ENCODE assay signal across 28 cellular contexts in the genomic region with DNA sequence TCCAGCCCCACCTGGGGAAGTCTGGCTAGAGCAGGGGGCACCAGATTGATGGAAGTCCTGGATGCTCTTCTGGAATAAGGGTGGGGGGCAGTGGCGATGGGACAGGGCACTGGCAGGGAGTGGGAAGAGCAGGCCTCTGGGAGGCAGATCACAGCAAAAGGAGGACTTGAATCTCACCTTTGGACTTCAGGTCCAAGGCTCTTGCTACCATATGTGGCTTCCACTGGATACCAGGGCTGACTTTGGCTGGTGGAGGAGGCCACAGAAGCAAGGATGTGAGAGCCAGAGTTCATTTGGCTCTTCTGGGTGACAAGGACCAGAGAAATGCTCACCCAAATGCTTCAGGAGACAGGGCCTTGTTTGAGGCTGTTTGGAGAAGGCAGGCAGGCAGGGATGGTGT. TPM values are rescaled to one million over a fixed set of nuclear protein-coding genes. Genes with fewer than 3 reads are reported as not detected.
"Had no signal": no experiment of that assay in that cellular context is flagged by ENCODE, and none has a peak within 500 bp of the region (broad histone marks: within the 10 kb centered on the region; RNA-seq: fewer than 3 reads in every experiment).

No MANE protein-coding gene starts in this region.

- H3K4me3 Mint-ChIP-seq: effector memory CD8-positive, alpha-beta T cell; immature natural killer cell; natural killer cell; stimulated activated effector memory CD8-positive, alpha-beta T cell treated with anti-CD3 and anti-CD28 coated beads, Interleukin-12 subunit alpha, Interleukin-12 subunit beta, amount 100 ng/mL, for 72 hours had no signal

- ATAC-seq: effector memory CD8-positive, alpha-beta T cell; heart right ventricle; left ventricle myocardium superior; lower lobe of right lung; natural killer cell; sciatic nerve; stimulated activated effector memory CD8-positive, alpha-beta T cell treated with anti-CD3 and anti-CD28 coated beads, Interleukin-12 subunit alpha, Interleukin-12 subunit beta, amount 100 ng/mL, for 72 hours had no signal

- H3K27ac ChIP-seq: heart right ventricle, lower lobe of right lung, neutrophil, parathyroid adenoma, stomach, thyroid gland, vagina had no signal

- H3K27me3 ChIP-seq: esophagus squamous epithelium, heart right ventricle, neutrophil, stomach, thyroid gland, vagina had no signal

- H3K36me3 ChIP-seq: esophagus squamous epithelium, heart right ventricle, lower lobe of right lung, neutrophil, stomach, thyroid gland, vagina had no signal

- H3K27ac Mint-ChIP-seq: effector memory CD8-positive, alpha-beta T cell; immature natural killer cell; natural killer cell; stimulated activated effector memory CD8-positive, alpha-beta T cell treated with anti-CD3 and anti-CD28 coated beads, Interleukin-12 subunit alpha, Interleukin-12 subunit beta, amount 100 ng/mL, for 72 hours had no signal

- H3K4me3 ChIP-seq: esophagus squamous epithelium, heart right ventricle, lower lobe of right lung, stomach, thyroid gland, vagina had no signal

- H2AFZ ChIP-seq: parathyroid adenoma had no signal

- H3K9me3 ChIP-seq: esophagus squamous epithelium, heart right ventricle, lower lobe of right lung, neutrophil, stomach, thyroid gland, vagina had no signal

- FAIRE-seq: endometrium had no signal

- DNase-seq: cortex of kidney; effector memory CD8-positive, alpha-beta T cell; erythroblast; esophagus squamous epithelium; foreskin melanocyte; glutamatergic neuron; heart right ventricle; hippocampal formation; immature natural killer cell; islet precursor cell; kidney glomerular epithelial cell; left ventricle myocardium superior; lower lobe of right lung; natural killer cell; stimulated activated CD4-positive, alpha-beta T cell treated with anti-CD3 and anti-CD28 coated beads, Interleukin-2, amount 100 ng/mL, for 24 hours; stimulated activated CD4-positive, alpha-beta T cell treated with anti-CD3 and anti-CD28 coated beads, Interleukin-4, amount 100 ng/mL, for 24 hours; stimulated activated naive CD4-positive, alpha-beta T cell treated with Interleukin-2 at 50 U/mL for 16 hours; stomach; thyroid gland; trophoblast cell had no signal

- H3K9ac ChIP-seq: parathyroid adenoma had no signal

- H3K9me3 Mint-ChIP-seq: effector memory CD8-positive, alpha-beta T cell; immature natural killer cell; natural killer cell; stimulated activated effector memory CD8-positive, alpha-beta T cell treated with anti-CD3 and anti-CD28 coated beads, Interleukin-12 subunit alpha, Interleukin-12 subunit beta, amount 100 ng/mL, for 72 hours had no signal

- H3K27me3 Mint-ChIP-seq: progenitor cell of endocrine pancreas had no signal

- H3K79me2 ChIP-seq: parathyroid adenoma had no signal

- H3K4me1 ChIP-seq: heart right ventricle, vagina had no signal

- H3K36me3 Mint-ChIP-seq: immature natural killer cell; natural killer cell; stimulated activated effector memory CD8-positive, alpha-beta T cell treated with anti-CD3 and anti-CD28 coated beads, Interleukin-12 subunit alpha, Interleukin-12 subunit beta, amount 100 ng/mL, for 72 hours had no signal

RNA-seq across cellular contexts. Expression of gene SYNC, which starts 16.0 kb away (rescaled TPM):
- total RNA-seq: natural killer cell, progenitor cell of endocrine pancreas had no signal
- polyA plus RNA-seq: immature natural killer cell, neural cell had no signal
